ENCODE assay signal across 21 cellular contexts in the genomic region with DNA sequence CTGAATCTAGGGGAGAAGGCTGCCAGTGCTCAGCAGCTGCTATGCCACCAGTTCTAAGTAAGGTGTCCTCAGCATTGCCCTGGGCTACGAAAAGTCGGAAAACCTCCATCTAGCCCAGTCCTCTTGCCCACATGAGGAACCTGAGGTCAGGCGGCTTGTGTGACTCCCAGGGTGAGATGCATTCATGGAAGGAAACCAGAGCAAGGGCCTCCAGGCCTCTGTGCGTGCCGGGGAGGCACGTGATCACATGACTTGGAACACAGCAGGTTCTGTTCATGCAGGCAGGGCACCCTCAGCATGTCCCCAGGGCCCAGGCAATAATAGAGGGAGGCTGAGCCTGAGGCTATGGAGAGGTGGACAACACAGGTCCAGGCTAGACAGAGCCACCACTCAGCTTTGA.
"Had no signal": no experiment of that assay in that cellular context is flagged by ENCODE, and none has a peak within 500 bp of the region (broad histone marks: within the 10 kb centered on the region; RNA-seq: fewer than 3 reads in every experiment).

No MANE protein-coding gene starts in this region.

- H3K9me3 Mint-ChIP-seq: activated naive CD4-positive, alpha-beta T cell treated with anti-CD3 and anti-CD28 coated beads for 36 hours; activated naive CD8-positive, alpha-beta T cell treated with anti-CD3 and anti-CD28 coated beads, Interleukin-2, amount 10 ng/mL, durations not matched to agents 7 days and 5 days; central memory CD8-positive, alpha-beta T cell; effector memory CD8-positive, alpha-beta T cell; natural killer cell; stimulated activated naive CD8-positive, alpha-beta T cell treated with anti-CD3 and anti-CD28 coated beads, Interleukin-15, Interleukin-2, amounts not matched to agents 100 ng/mL and 50 ng/mL, for 24 hours had no signal

- H3K4me1 Mint-ChIP-seq: central memory CD8-positive, alpha-beta T cell had no signal

- H3K4me3 ChIP-seq: breast epithelium, esophagus muscularis mucosa, gastrocnemius medialis, prostate gland, tibial artery had no signal

- H3K4me3 Mint-ChIP-seq: activated naive CD4-positive, alpha-beta T cell treated with anti-CD3 and anti-CD28 coated beads for 36 hours; activated naive CD8-positive, alpha-beta T cell treated with anti-CD3 and anti-CD28 coated beads, Interleukin-2, amount 10 ng/mL, durations not matched to agents 7 days and 5 days; central memory CD8-positive, alpha-beta T cell; effector memory CD8-positive, alpha-beta T cell; natural killer cell; stimulated activated naive CD8-positive, alpha-beta T cell treated with anti-CD3 and anti-CD28 coated beads, Interleukin-15, Interleukin-2, amounts not matched to agents 100 ng/mL and 50 ng/mL, for 24 hours had no signal

- H3K27ac Mint-ChIP-seq: activated naive CD4-positive, alpha-beta T cell treated with anti-CD3 and anti-CD28 coated beads for 36 hours; activated naive CD8-positive, alpha-beta T cell treated with anti-CD3 and anti-CD28 coated beads, Interleukin-2, amount 10 ng/mL, durations not matched to agents 7 days and 5 days; effector memory CD8-positive, alpha-beta T cell; natural killer cell; stimulated activated naive CD8-positive, alpha-beta T cell treated with anti-CD3 and anti-CD28 coated beads, Interleukin-15, Interleukin-2, amounts not matched to agents 100 ng/mL and 50 ng/mL, for 24 hours had no signal

- H3K27me3 ChIP-seq: breast epithelium, esophagus muscularis mucosa, gastrocnemius medialis, tibial artery had no signal

- H3K36me3 Mint-ChIP-seq: activated naive CD8-positive, alpha-beta T cell treated with anti-CD3 and anti-CD28 coated beads, Interleukin-2, amount 10 ng/mL, durations not matched to agents 7 days and 5 days; natural killer cell had no signal

- H3K4me1 ChIP-seq: breast epithelium, esophagus muscularis mucosa, gastrocnemius medialis, prostate gland, tibial artery had no signal

- H3K36me3 ChIP-seq: breast epithelium, esophagus muscularis mucosa, gastrocnemius medialis, prostate gland, tibial artery had no signal

- ATAC-seq: effector memory CD8-positive, alpha-beta T cell; gastrocnemius medialis; left cardiac atrium; natural killer cell had no signal

- H3K9me3 ChIP-seq: breast epithelium, esophagus muscularis mucosa, gastrocnemius medialis, prostate gland, tibial artery had no signal

- DNase-seq: activated CD4-positive, alpha-beta T cell treated with anti-CD3 and anti-CD28 coated beads for 4 hours; activated CD4-positive, alpha-beta T cell treated with anti-CD3 and anti-CD28 coated beads, Interleukin-2, amount 50 U/mL, for 48 hours; activated CD4-positive, CD25-positive, alpha-beta regulatory T cell; activated naive CD4-positive, alpha-beta T cell treated with anti-CD3 and anti-CD28 coated beads for 36 hours; activated naive CD8-positive, alpha-beta T cell treated with anti-CD3 and anti-CD28 coated beads, Interleukin-2, amount 10 ng/mL, durations not matched to agents 7 days and 5 days; activated T-cell treated with anti-CD3 and anti-CD28 coated beads, Interleukin-2, amount 50 U/mL, for 48 hours; amniotic stem cell; effector memory CD8-positive, alpha-beta T cell; gastrocnemius medialis; hypothalamus; left cardiac atrium; midbrain; natural killer cell; stimulated activated CD4-positive, alpha-beta T cell treated with anti-CD3 and anti-CD28 coated beads, Interleukin-1b, Interleukin-23, amount 100 ng/mL, for 48 hours; substantia nigra; tibial artery had no signal

- H3K27ac ChIP-seq: breast epithelium, esophagus muscularis mucosa, gastrocnemius medialis, prostate gland, tibial artery had no signal

- H3K27me3 Mint-ChIP-seq: activated naive CD8-positive, alpha-beta T cell treated with anti-CD3 and anti-CD28 coated beads, Interleukin-2, amount 10 ng/mL, durations not matched to agents 7 days and 5 days; central memory CD8-positive, alpha-beta T cell; stimulated activated naive CD8-positive, alpha-beta T cell treated with anti-CD3 and anti-CD28 coated beads, Interleukin-15, Interleukin-2, amounts not matched to agents 100 ng/mL and 50 ng/mL, for 24 hours had no signal
